Comparison of ENCODE assay signal across 11 cellular contexts in genomic region chr6:41097467-41098090, GRCh38. TPM values are rescaled to one million over a fixed set of nuclear protein-coding genes. Genes with fewer than 3 reads are reported as not detected.
A peak's percentile ranks its signal among the peaks of the same experiment; 100 is the strongest.
DNase-seq lines count a peak whose midpoint lies in the region; ATAC-seq and TF ChIP-seq lines count a peak whose summit lies in the region.
"Had no signal": no experiment of that assay in that cellular context is flagged by ENCODE, and none has a peak within 500 bp of the region (broad histone marks: within the 10 kb centered on the region; RNA-seq: fewer than 3 reads in every experiment).

No MANE protein-coding gene starts in this region.

- ATAC-seq in activated T-helper 17 cell treated with anti-CD3 and anti-CD28 coated beads, Interleukin-2, amount 50 U/mL, for 72 hours (replicated peaks) = no peak
- no peak for ATAC-seq in GM19035 (IDR thresholded peaks at IDR 0.05; ENCODE audit: unreplicated experiment)
- ATAC-seq: right cardiac atrium had no signal

- H3K27me3 Mint-ChIP-seq in activated T-helper 17 cell treated with anti-CD3 and anti-CD28 coated beads, Interleukin-2, amount 50 U/mL, for 72 hours = no peaks in the 10 kb centered on the region
- no peaks in the 10 kb centered on the region for H3K27me3 Mint-ChIP-seq in osteocyte (ENCODE audit: unreplicated experiment)

- no peaks in the 10 kb centered on the region for H3K9me3 Mint-ChIP-seq in activated T-helper 17 cell treated with anti-CD3 and anti-CD28 coated beads, Interleukin-2, amount 50 U/mL, for 72 hours
- no peaks in the 10 kb centered on the region for H3K9me3 Mint-ChIP-seq in osteocyte (ENCODE audit: unreplicated experiment)

- no peaks in the 10 kb centered on the region for H3K4me1 Mint-ChIP-seq in activated T-helper 17 cell treated with anti-CD3 and anti-CD28 coated beads, Interleukin-2, amount 50 U/mL, for 72 hours
- H3K4me1 Mint-ChIP-seq in osteocyte (ENCODE audit: unreplicated experiment) = peaks cover 32% of the 10 kb centered on the region

- H3K4me3 Mint-ChIP-seq in activated T-helper 17 cell treated with anti-CD3 and anti-CD28 coated beads, Interleukin-2, amount 50 U/mL, for 72 hours = no peak overlapping the region
- H3K4me3 Mint-ChIP-seq in osteocyte (ENCODE audit: unreplicated experiment) = peak overlapping the region; percentile 31

- H3K36me3 Mint-ChIP-seq in activated T-helper 17 cell treated with anti-CD3 and anti-CD28 coated beads, Interleukin-2, amount 50 U/mL, for 72 hours (ENCODE audit: low read depth) = peaks cover 93% of the 10 kb centered on the region
- peaks cover 69% of the 10 kb centered on the region for H3K36me3 Mint-ChIP-seq in osteocyte (ENCODE audit: unreplicated experiment)

- DNase-seq in ELR (ENCODE audit: low read depth) (peak; percentile 55), fibroblast of peridontal ligament (ENCODE audit: extremely low read depth) (peak; percentile 61), osteocyte (ENCODE audit: extremely low spot score, unreplicated experiment) (no peak), NCI-H187 (lab: John Stamatoyannopoulos, UW) (no peak), activated gamma-delta T cell (lab: John Stamatoyannopoulos, UW) (no peak)
- no peak for DNase-seq in stimulated activated CD4-positive, alpha-beta T cell treated with anti-CD3 and anti-CD28 coated beads, Interleukin-2, amount 100 ng/mL, for 48 hours
- DNase-seq: right cardiac atrium, RPMI8226 had no signal

- H3K27ac Mint-ChIP-seq in activated T-helper 17 cell treated with anti-CD3 and anti-CD28 coated beads, Interleukin-2, amount 50 U/mL, for 72 hours = peak overlapping the region; percentile 3
- H3K27ac Mint-ChIP-seq in osteocyte (ENCODE audit: unreplicated experiment) = peak overlapping the region; percentile 74

- peak; percentile 29 for TF ChIP-seq CTCF in osteocyte (IDR thresholded peaks at IDR 0.05)

RNA-seq across cellular contexts. Expression of gene NFYA, which starts 24.8 kb away (rescaled TPM):
- 10 to 100 TPM; 23.3 to 25.0 TPM for total RNA-seq in activated T-helper 17 cell treated with anti-CD3 and anti-CD28 coated beads, Interleukin-2, amount 50 U/mL, for 72 hours
- 26.0 and 26.9 TPM in 2 replicates for total RNA-seq in osteocyte

RNA-seq across cellular contexts. Expression of gene OARD1, which starts 25.4 kb away (rescaled TPM):
- 10 to 100 TPM; 31.8 to 41.2 TPM for total RNA-seq in activated T-helper 17 cell treated with anti-CD3 and anti-CD28 coated beads, Interleukin-2, amount 50 U/mL, for 72 hours
- 14.7 and 17.2 TPM in 2 replicates for total RNA-seq in osteocyte

RNA-seq across cellular contexts. Expression of gene APOBEC2, which starts 44.6 kb away (rescaled TPM):
- not detected for total RNA-seq in activated T-helper 17 cell treated with anti-CD3 and anti-CD28 coated beads, Interleukin-2, amount 50 U/mL, for 72 hours
- not detected in 2 replicates for total RNA-seq in osteocyte
- total RNA-seq: subcutaneous adipose tissue had no signal

RNA-seq across cellular contexts. Expression of gene TSPO2, which starts 55.3 kb away (rescaled TPM):
- total RNA-seq in activated T-helper 17 cell treated with anti-CD3 and anti-CD28 coated beads, Interleukin-2, amount 50 U/mL, for 72 hours = not detected
- not detected in 2 replicates for total RNA-seq in osteocyte
- total RNA-seq: right cardiac atrium, subcutaneous adipose tissue had no signal

RNA-seq across cellular contexts. Expression of gene TREML1, which starts 56.6 kb away (rescaled TPM):
- total RNA-seq in activated T-helper 17 cell treated with anti-CD3 and anti-CD28 coated beads, Interleukin-2, amount 50 U/mL, for 72 hours = not detected
- total RNA-seq in osteocyte = not detected in 2 replicates

Comparison
In these comparisons a context has a peak if more than half of its experiments do, and no peak if none do; other contexts are left out.
1. DNase-seq: peak in ELR (single experiment) and fibroblast of peridontal ligament (single experiment); none in osteocyte (single experiment), stimulated activated CD4-positive, alpha-beta T cell treated with anti-CD3 and anti-CD28 coated beads, Interleukin-2, amount 100 ng/mL, for 48 hours (0 of 2), NCI-H187 (0 of 2) and activated gamma-delta T cell (single experiment).